Comparison of ENCODE assay signal across 1 cellular context in genomic region chr1:178543291-178543609, GRCh38.
TF ChIP-seq lines count a peak whose summit lies in the region.

No MANE protein-coding gene starts in this region.

TF ChIP-seq in IMR-90, 13 proteins besides CTCF, POLR2A, EP300 and RAD21 (continued from another document):
- TF ChIP-seq USF2 (IDR thresholded peaks at IDR 0.05; ENCODE audit: low read depth, low read length) (no peak), SMC3 (IDR thresholded peaks at IDR 0.05; ENCODE audit: low read depth, low read length) (no peak), RFX5 (IDR thresholded peaks at IDR 0.05; ENCODE audit: low read depth, low read length) (no peak), MAZ (IDR thresholded peaks at IDR 0.05; ENCODE audit: borderline replicate concordance, low read depth, low read length) (no peak), RCOR1 (IDR thresholded peaks at IDR 0.05; ENCODE audit: insufficient replicate concordance, low read length) (no peak), MAFK (IDR thresholded peaks at IDR 0.05; ENCODE audit: low read depth, low read length) (no peak), FOS (IDR thresholded peaks at IDR 0.05; ENCODE audit: low read depth, low read length) (no peak)
